28 cellular contexts compared by ENCODE assay signal in genomic region chr7:32910195-32910594, GRCh38.
"Had no signal": no experiment of that assay in that cellular context is flagged by ENCODE, and none has a peak within 500 bp of the region (broad histone marks: within the 10 kb centered on the region; RNA-seq: fewer than 3 reads in every experiment).

No MANE protein-coding gene starts in this region.

- H3K36me3 ChIP-seq: colonic mucosa had no signal

- H3K4me1 ChIP-seq: colonic mucosa, foreskin keratinocyte had no signal

- H3K9me3 ChIP-seq: colonic mucosa, esophagus muscularis mucosa, esophagus squamous epithelium, gastrocnemius medialis, gastroesophageal sphincter, heart left ventricle, heart right ventricle had no signal

- H3K27ac ChIP-seq: colonic mucosa, coronary artery, dorsolateral prefrontal cortex, epithelial cell of prostate, esophagus muscularis mucosa, esophagus squamous epithelium, foreskin keratinocyte, gastrocnemius medialis, gastroesophageal sphincter, heart left ventricle, heart right ventricle had no signal

- H3K4me3 ChIP-seq: colonic mucosa, coronary artery, dorsolateral prefrontal cortex, esophagus muscularis mucosa, esophagus squamous epithelium, gastrocnemius medialis, gastroesophageal sphincter, heart left ventricle, heart right ventricle had no signal

- DNase-seq: colonic mucosa; cortex of kidney; dermis blood vessel endothelial cell; dorsolateral prefrontal cortex; effector CD4-positive, alpha-beta T cell; effector CD8-positive, alpha-beta T cell; effector memory CD4-positive, alpha-beta T cell; effector memory CD8-positive, alpha-beta T cell; endodermal cell; erythroblast; esophagus squamous epithelium; foreskin fibroblast; foreskin keratinocyte; foreskin melanocyte; gastrocnemius medialis; glutamatergic neuron; head of caudate nucleus; heart left ventricle; heart right ventricle had no signal

- ATAC-seq: effector memory CD8-positive, alpha-beta T cell; esophagus mucosa; foreskin keratinocyte; gastrocnemius medialis; gastroesophageal sphincter; heart left ventricle had no signal

- H3K27me3 ChIP-seq: colonic mucosa, dorsolateral prefrontal cortex, esophagus muscularis mucosa, esophagus squamous epithelium, foreskin keratinocyte, gastrocnemius medialis, gastroesophageal sphincter, heart left ventricle, heart right ventricle had no signal

- FAIRE-seq: colon, endometrium, endothelial cell of umbilical vein, frontal cortex had no signal
